In genomic region chr2:204172074-204172600, GRCh38 we compare ENCODE assay signal across 17 cellular contexts.
DNase-seq lines count a peak whose midpoint lies in the region; ATAC-seq lines count a peak whose summit lies in the region.
"Had no signal": no experiment of that assay in that cellular context is flagged by ENCODE, and none has a peak within 500 bp of the region (broad histone marks: within the 10 kb centered on the region; RNA-seq: fewer than 3 reads in every experiment).

No MANE protein-coding gene starts in this region.

- no peak overlapping the region for H3K4me2 ChIP-seq in neuronal stem cell (ENCODE audit: insufficient read depth, low read length, poor library complexity, severe bottlenecking)
- H3K4me2 ChIP-seq: BLaER1 had no signal

- H3K27me3 ChIP-seq in neuronal stem cell (ENCODE audit: control insufficient read depth in 3 of 3, insufficient read depth in 3 of 3, low read depth in 1 of 3, low read length in 3 of 3) = peaks cover 0 to 29% (median 0%) of the 10 kb centered on the region in 3 experiments
- H3K27me3 ChIP-seq: BLaER1 had no signal

- H2BK120ac ChIP-seq in neuronal stem cell (ENCODE audit: low read depth, low read length) = no peak overlapping the region

- H3K36me3 ChIP-seq in neuronal stem cell (replicated peaks in 1 of 2; ENCODE audit: control insufficient read depth in 2 of 2, insufficient read depth in 2 of 2, low read length in 2 of 2) = no peaks in the 10 kb centered on the region
- H3K36me3 ChIP-seq: BLaER1 had no signal

- no peak overlapping the region for H3K4me3 ChIP-seq in neuronal stem cell (ENCODE audit: low read length in 2 of 2)
- H3K4me3 ChIP-seq: BLaER1 had no signal

- H3K4me1 ChIP-seq in neuronal stem cell (ENCODE audit: control insufficient read depth in 2 of 2, insufficient read depth in 1 of 2, low read depth in 1 of 2, low read length in 2 of 2) = peaks cover 0 to 8% of the 10 kb centered on the region in 2 donors

- peaks cover 3% of the 10 kb centered on the region for H3K4me1 Mint-ChIP-seq in T-helper 2 cell treated with Interferon-gamma antibody and Interleukin-4, amounts not matched to agents 5 μg/mL and 100 μg/mL, for 36 hours (ENCODE audit: low read depth)
- H3K4me1 Mint-ChIP-seq: CD14-positive monocyte; CD4-positive, alpha-beta memory T cell had no signal

- H4K8ac ChIP-seq in neuronal stem cell (ENCODE audit: low read depth, low read length) = no peak overlapping the region

- intact Hi-C loops in head of caudate nucleus (cut with DNase I) = no loop called here

- no CpG with 5 or more reads among the region's 8 CpGs for WGBS in neuronal stem cell (ENCODE audit: extremely low coverage in 2 of 2, insufficient read length in 2 of 2, insufficient replicate concordance in 1 of 2), 2 donors

- H3K4me3 Mint-ChIP-seq in T-helper 2 cell treated with Interferon-gamma antibody and Interleukin-4, amounts not matched to agents 5 μg/mL and 100 μg/mL, for 36 hours = no peak overlapping the region
- H3K4me3 Mint-ChIP-seq: CD14-positive monocyte; CD4-positive, alpha-beta memory T cell had no signal

- no peaks in the 10 kb centered on the region for H3K9me3 Mint-ChIP-seq in T-helper 2 cell treated with Interferon-gamma antibody and Interleukin-4, amounts not matched to agents 5 μg/mL and 100 μg/mL, for 36 hours

- no peak overlapping the region for H2AFZ ChIP-seq in neuronal stem cell (ENCODE audit: low read length)

- no peaks in the 10 kb centered on the region for H3K9me3 ChIP-seq in neuronal stem cell (replicated peaks in 1 of 2; ENCODE audit: control insufficient read depth in 2 of 2, insufficient read depth in 1 of 2, low read depth in 1 of 2, low read length in 2 of 2)
- H3K9me3 ChIP-seq: BLaER1 had no signal

- no peak overlapping the region for H2BK5ac ChIP-seq in neuronal stem cell (ENCODE audit: low read length)

- no peak overlapping the region for H2BK15ac ChIP-seq in neuronal stem cell (ENCODE audit: low read length)

- no peak overlapping the region for H2BK12ac ChIP-seq in neuronal stem cell (ENCODE audit: low read length)

- peak overlapping the region; percentile 38 for H3K18ac ChIP-seq in neuronal stem cell (ENCODE audit: low read length)

- H3K79me1 ChIP-seq in neuronal stem cell (ENCODE audit: low read depth, low read length) = no peaks in the 10 kb centered on the region

- H3K27ac ChIP-seq in neuronal stem cell (replicated peaks; ENCODE audit: low read length) = no peak overlapping the region
- H3K27ac ChIP-seq: BLaER1 had no signal

- no peaks in the 10 kb centered on the region for H3K36me3 Mint-ChIP-seq in T-helper 2 cell treated with Interferon-gamma antibody and Interleukin-4, amounts not matched to agents 5 μg/mL and 100 μg/mL, for 36 hours (ENCODE audit: low read depth)
- H3K36me3 Mint-ChIP-seq: CD14-positive monocyte; CD4-positive, alpha-beta memory T cell had no signal

- H3K23ac ChIP-seq in neuronal stem cell (ENCODE audit: low read depth, low read length, poor library complexity) = no peak overlapping the region

- DNase-seq in NCI-H82 (lab: John Stamatoyannopoulos, UW) (peak; percentile 33), NCI-H82 treated with DMSO at 0.1 percent for 48 hours (lab: John Stamatoyannopoulos, UW; ENCODE audit: unreplicated experiment) (no peak), astrocyte of the hippocampus (ENCODE audit: low read depth, low spot score) (peak; percentile 13), neuronal stem cell (ENCODE audit: low spot score) (no peak), head of caudate nucleus (no peak)
- DNase-seq in T-helper 2 cell treated with Interferon-gamma antibody and Interleukin-4, amounts not matched to agents 5 μg/mL and 100 μg/mL, for 36 hours (ENCODE audit: low spot score) = no peak
- DNase-seq: 8988T; CD4-positive, alpha-beta memory T cell; DMS153; DMS79; GDM1; GOT3; H7 had no signal

- H3K9ac ChIP-seq in neuronal stem cell (ENCODE audit: low read depth, low read length, poor library complexity) = no peak overlapping the region
- H3K9ac ChIP-seq: BLaER1 had no signal

- H3K14ac ChIP-seq in neuronal stem cell (ENCODE audit: low read length) = no peak overlapping the region

- no peak overlapping the region for H2AK5ac ChIP-seq in neuronal stem cell (ENCODE audit: low read depth, low read length)

- no peak overlapping the region for H3K4ac ChIP-seq in neuronal stem cell (ENCODE audit: low read length)

- no peak for ATAC-seq in GM18502 (IDR thresholded peaks at IDR 0.05; ENCODE audit: poor library complexity, unreplicated experiment)
- ATAC-seq: HepG2 had no signal

- H3K27me3 Mint-ChIP-seq in T-helper 2 cell treated with Interferon-gamma antibody and Interleukin-4, amounts not matched to agents 5 μg/mL and 100 μg/mL, for 36 hours (ENCODE audit: low read depth) = peaks cover 2% of the 10 kb centered on the region

- no peak overlapping the region for H3K27ac Mint-ChIP-seq in T-helper 2 cell treated with Interferon-gamma antibody and Interleukin-4, amounts not matched to agents 5 μg/mL and 100 μg/mL, for 36 hours
- H3K27ac Mint-ChIP-seq: CD14-positive monocyte; CD4-positive, alpha-beta memory T cell had no signal

- no peak overlapping the region for H4K91ac ChIP-seq in neuronal stem cell (ENCODE audit: low read depth, low read length, poor library complexity)

Comparison
In these comparisons a context has a peak if more than half of its experiments do, and no peak if none do; other contexts are left out.
1. DNase-seq: peak in NCI-H82 (single experiment) and astrocyte of the hippocampus (single experiment); none in NCI-H82 treated with DMSO at 0.1 percent for 48 hours (single experiment), neuronal stem cell (single experiment), head of caudate nucleus (0 of 42) and T-helper 2 cell treated with Interferon-gamma antibody and Interleukin-4, amounts not matched to agents 5 μg/mL and 100 μg/mL, for 36 hours (single experiment).